ENCODE assay signal across 8 cellular contexts in the genomic region with DNA sequence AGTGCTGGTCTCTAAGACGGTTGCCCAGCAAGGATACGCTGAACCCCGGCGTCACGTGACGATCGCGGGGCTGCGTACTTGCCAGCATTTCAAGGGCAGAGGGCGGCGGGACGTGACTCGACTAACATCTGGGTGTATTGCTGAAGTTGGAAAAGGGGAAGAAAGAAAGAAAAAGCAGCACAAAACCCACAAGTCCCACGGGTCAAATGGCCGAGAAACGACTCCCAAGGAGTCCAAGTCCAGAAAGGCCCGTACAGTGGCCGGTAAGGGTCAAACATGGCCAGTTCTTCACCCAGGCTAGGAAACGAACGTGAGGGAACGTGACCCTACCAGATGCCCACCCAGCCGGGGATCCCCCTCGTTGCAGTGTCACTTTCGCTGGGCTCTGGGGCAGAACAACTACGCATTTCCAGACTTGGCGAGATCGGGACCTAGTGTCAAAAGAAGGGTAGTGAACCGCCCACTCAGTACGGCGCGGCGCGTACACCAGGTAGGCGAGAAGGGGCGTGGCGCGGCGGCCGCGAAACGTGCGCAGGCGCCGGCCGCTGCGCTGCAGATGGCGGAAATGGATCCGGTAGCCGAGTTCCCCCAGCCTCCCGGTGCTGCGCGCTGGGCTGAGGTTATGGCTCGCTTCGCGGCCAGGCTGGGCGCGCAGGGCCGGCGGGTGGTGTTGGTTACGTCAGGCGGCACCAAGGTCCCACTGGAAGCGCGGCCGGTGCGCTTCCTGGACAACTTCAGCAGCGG. TPM values are rescaled to one million over a fixed set of nuclear protein-coding genes. Genes with fewer than 3 reads are reported as not detected.
A peak's percentile ranks its signal among the peaks of the same experiment; 100 is the strongest.
DNase-seq lines count a peak whose midpoint lies in the region; ATAC-seq and TF ChIP-seq lines count a peak whose summit lies in the region.

TSS of gene PPCS (plus strand) at position 534 of the 744 bp plus-strand sequence. CDS start at position 557, 23 bp downstream.
A gene with protein sequence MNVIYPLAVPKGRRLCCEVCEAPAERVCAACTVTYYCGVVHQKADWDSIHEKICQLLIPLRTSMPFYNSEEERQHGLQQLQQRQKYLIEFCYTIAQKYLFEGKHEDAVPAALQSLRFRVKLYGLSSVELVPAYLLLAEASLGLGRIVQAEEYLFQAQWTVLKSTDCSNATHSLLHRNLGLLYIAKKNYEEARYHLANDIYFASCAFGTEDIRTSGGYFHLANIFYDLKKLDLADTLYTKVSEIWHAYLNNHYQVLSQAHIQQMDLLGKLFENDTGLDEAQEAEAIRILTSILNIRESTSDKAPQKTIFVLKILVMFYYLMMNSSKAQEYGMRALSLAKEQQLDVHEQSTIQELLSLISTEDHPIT (minus strand): TSS at position 13 of the 744 bp plus-strand sequence. CDS start 25 bp downstream, outside the sequence.

- H3K4me1 ChIP-seq in skeletal muscle tissue (ENCODE audit: control insufficient read depth in 3 of 3, insufficient read depth in 3 of 3, low read length in 3 of 3), result peaks cover 11 to 23% (median 11%) of the 10 kb centered on the region in 3 donors

- peak within 1 kb of the TSS; percentile 84 to 96 (median 93) for H3K9ac ChIP-seq in skeletal muscle tissue (ENCODE audit: low read depth in 1 of 3, low read length in 3 of 3)

- H3K27ac ChIP-seq in brain microvascular endothelial cell, result peak within 1 kb of the TSS; percentile 69
- H3K27ac ChIP-seq in skeletal muscle tissue (ENCODE audit: low read depth, low read length), result peak within 1 kb of the TSS; percentile 87

- in situ Hi-C loops in brain microvascular endothelial cell (cut with HindIII; ENCODE audit: low pct_ligation_motif_present, low sequenced_read_pairs), result no loop called here

- H3K36me3 ChIP-seq in brain microvascular endothelial cell (replicated peaks) (no peaks in the 10 kb centered on the region), skeletal muscle tissue (ENCODE audit: control insufficient read depth in 3 of 3, insufficient read depth in 3 of 3, low read length in 3 of 3) (peaks cover 3 to 25% (median 17%) of the 10 kb centered on the region in 3 donors)

- H3K4me3 ChIP-seq in brain microvascular endothelial cell (ENCODE audit: low read depth, low read length) (peak within 1 kb of the TSS; percentile 81), iPS-18c (ENCODE audit: insufficient read depth, low read depth, low read length) (peak within 1 kb of the TSS; percentile 80), skeletal muscle tissue (ENCODE audit: low read length in 3 of 3) (peak within 1 kb of the TSS; percentile 94 to 99 (median 96))

- ATAC-seq in HG02981 (IDR thresholded peaks at IDR 0.05; ENCODE audit: unreplicated experiment), result peak; percentile 79

- peak; percentile 10 for TF ChIP-seq CTCF in brain microvascular endothelial cell (IDR thresholded peaks at IDR 0.05; ENCODE audit: low read depth, low read length, missing control alignments)

- peak; percentile 76 for DNase-seq in SIG-M5 treated with dmso at 0.1 percent for 504 hours (lab: John Stamatoyannopoulos, UW; ENCODE audit: unreplicated experiment)
- no peak for DNase-seq in SIG-M5 (lab: John Stamatoyannopoulos, UW)
- DNase-seq in NCI-H2081 treated with DMSO at 0.1 percent for 48 hours (lab: John Stamatoyannopoulos, UW), result peak; percentile 47
- peak; percentile 87 for DNase-seq in UCSD-AML1 (lab: John Stamatoyannopoulos, UW; ENCODE audit: unreplicated experiment)
- peak; percentile 70 for DNase-seq in brain microvascular endothelial cell

- H3K9me3 ChIP-seq in iPS-18c (ENCODE audit: control insufficient read depth, insufficient read depth, low read length), result no peaks in the 10 kb centered on the region
- H3K9me3 ChIP-seq in skeletal muscle tissue (ENCODE audit: control insufficient read depth in 3 of 3, low read length in 3 of 3), result no peaks in the 10 kb centered on the region

- H3K27me3 ChIP-seq in brain microvascular endothelial cell (replicated peaks) (no peaks in the 10 kb centered on the region), skeletal muscle tissue (ENCODE audit: control insufficient read depth in 3 of 3, insufficient read depth in 3 of 3, low read length in 3 of 3) (no peaks in the 10 kb centered on the region)

RNA-seq across cellular contexts. Expression of gene PPCS, which starts in this region (rescaled TPM):
- 19.8 TPM for total RNA-seq in skeletal muscle tissue

RNA-seq across cellular contexts. Expression of the second gene that starts in this region (rescaled TPM):
- under 0.01 TPM for total RNA-seq in skeletal muscle tissue
